ENCODE assay signal across 1 cellular context in the genomic region with DNA sequence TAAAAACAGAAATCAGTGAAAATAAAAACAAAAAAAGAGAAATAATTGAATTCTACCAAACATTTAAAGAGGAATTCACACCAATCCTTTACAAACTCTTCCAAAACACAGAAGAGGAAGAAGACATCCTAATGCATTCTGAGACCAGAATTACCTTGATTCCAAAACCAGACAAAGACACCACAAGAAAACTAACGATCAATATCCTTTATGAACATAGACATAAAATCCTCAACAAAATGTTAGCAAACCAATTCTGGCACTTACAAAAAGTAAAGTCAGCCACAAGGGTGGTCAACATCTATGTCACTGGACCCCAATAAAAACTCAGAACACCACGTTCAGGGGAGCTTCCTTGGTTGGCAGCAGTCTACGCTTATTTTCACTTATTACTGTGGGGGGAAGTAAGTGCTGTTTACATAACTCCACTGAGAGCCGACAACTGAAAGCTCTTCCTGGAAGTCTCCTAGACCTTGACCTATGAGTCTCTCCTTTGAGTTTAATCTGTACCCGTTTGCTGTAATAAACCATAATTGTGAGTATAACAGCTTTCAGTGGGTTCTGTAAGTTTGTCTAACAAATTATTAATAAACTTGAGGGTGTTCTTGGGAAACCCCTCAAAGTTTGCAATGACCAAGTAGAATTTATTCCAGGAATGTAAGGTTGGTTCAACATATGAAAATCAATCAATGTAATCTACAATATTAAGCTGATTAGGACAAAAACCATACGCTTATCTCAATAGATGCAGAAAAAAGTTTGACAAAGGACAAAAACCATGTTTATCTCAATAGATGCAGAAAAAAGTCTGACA.
TF ChIP-seq lines count a peak whose summit lies in the region.

No MANE protein-coding gene starts in this region.

TF ChIP-seq in liver, 16 proteins besides CTCF, POLR2A, EP300 and RAD21 (continued from another document):
- TF ChIP-seq, protein P1, sequence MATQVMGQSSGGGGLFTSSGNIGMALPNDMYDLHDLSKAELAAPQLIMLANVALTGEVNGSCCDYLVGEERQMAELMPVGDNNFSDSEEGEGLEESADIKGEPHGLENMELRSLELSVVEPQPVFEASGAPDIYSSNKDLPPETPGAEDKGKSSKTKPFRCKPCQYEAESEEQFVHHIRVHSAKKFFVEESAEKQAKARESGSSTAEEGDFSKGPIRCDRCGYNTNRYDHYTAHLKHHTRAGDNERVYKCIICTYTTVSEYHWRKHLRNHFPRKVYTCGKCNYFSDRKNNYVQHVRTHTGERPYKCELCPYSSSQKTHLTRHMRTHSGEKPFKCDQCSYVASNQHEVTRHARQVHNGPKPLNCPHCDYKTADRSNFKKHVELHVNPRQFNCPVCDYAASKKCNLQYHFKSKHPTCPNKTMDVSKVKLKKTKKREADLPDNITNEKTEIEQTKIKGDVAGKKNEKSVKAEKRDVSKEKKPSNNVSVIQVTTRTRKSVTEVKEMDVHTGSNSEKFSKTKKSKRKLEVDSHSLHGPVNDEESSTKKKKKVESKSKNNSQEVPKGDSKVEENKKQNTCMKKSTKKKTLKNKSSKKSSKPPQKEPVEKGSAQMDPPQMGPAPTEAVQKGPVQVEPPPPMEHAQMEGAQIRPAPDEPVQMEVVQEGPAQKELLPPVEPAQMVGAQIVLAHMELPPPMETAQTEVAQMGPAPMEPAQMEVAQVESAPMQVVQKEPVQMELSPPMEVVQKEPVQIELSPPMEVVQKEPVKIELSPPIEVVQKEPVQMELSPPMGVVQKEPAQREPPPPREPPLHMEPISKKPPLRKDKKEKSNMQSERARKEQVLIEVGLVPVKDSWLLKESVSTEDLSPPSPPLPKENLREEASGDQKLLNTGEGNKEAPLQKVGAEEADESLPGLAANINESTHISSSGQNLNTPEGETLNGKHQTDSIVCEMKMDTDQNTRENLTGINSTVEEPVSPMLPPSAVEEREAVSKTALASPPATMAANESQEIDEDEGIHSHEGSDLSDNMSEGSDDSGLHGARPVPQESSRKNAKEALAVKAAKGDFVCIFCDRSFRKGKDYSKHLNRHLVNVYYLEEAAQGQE (IDR thresholded peaks at IDR 0.05) = no peak
- TF ChIP-seq JUND (IDR thresholded peaks at IDR 0.05) = no peak
